Comparison of ENCODE assay signal across 28 cellular contexts in genomic region chr3:128603313-128603712, GRCh38.
"Had no signal": no experiment of that assay in that cellular context is flagged by ENCODE, and none has a peak within 500 bp of the region (broad histone marks: within the 10 kb centered on the region; RNA-seq: fewer than 3 reads in every experiment).

No MANE protein-coding gene starts in this region.

- H3K9me3 ChIP-seq: ascending aorta, breast epithelium, colonic mucosa had no signal

- ATAC-seq: activated naive CD4-positive, alpha-beta T cell treated with anti-CD3 and anti-CD28 coated beads, Interleukin-2, amount 50 U/mL, for 72 hours; activated T-cell treated with anti-CD3 and anti-CD28 coated beads, Interleukin-2, amount 50 U/mL, for 72 hours; esophagus mucosa had no signal

- DNase-seq: activated CD4-positive, alpha-beta memory T cell treated with anti-CD3 and anti-CD28 coated beads, Interleukin-2, amount 10 ng/mL, durations not matched to agents 7 days and 5 days; activated CD4-positive, alpha-beta T cell treated with anti-CD3 and anti-CD28 coated beads for 4 hours; activated CD4-positive, alpha-beta T cell treated with anti-CD3 and anti-CD28 coated beads, Interleukin-2, amount 10 ng/mL, durations not matched to agents 7 days and 5 days; activated CD4-positive, alpha-beta T cell treated with anti-CD3 and anti-CD28 coated beads, Interleukin-2, amount 50 U/mL, for 4 hours; activated CD4-positive, CD25-positive, alpha-beta regulatory T cell; activated CD4-positive, CD25-positive, alpha-beta regulatory T cell treated with anti-CD3 and anti-CD28 coated beads, Interleukin-2, amount 50 U/mL, for 72 hours; activated CD8-positive, alpha-beta memory T cell treated with anti-CD3 and anti-CD28 coated beads, Interleukin-2, amount 50 U/mL, for 48 hours; activated gamma-delta T cell; activated naive CD4-positive, alpha-beta T cell; activated naive CD4-positive, alpha-beta T cell treated with anti-CD3 and anti-CD28 coated beads, Interleukin-2, amount 10 ng/mL, durations not matched to agents 7 days and 5 days; activated naive CD8-positive, alpha-beta T cell treated with anti-CD3 and anti-CD28 coated beads, Interleukin-2, amount 10 ng/mL, durations not matched to agents 7 days and 5 days; activated T-cell treated with anti-CD3 and anti-CD28 coated beads for 4 hours; activated T-cell treated with anti-CD3 and anti-CD28 coated beads, Interleukin-2, amount 50 U/mL, for 24 hours; activated T-cell treated with anti-CD3 and anti-CD28 coated beads, Interleukin-2, amount 50 U/mL, for 72 hours; central memory CD4-positive, alpha-beta T cell; cerebellar nuclear complex; effector CD8-positive, alpha-beta T cell; endodermal cell; foreskin fibroblast; head of caudate nucleus; T-helper 2 cell had no signal

- H3K4me1 ChIP-seq: breast epithelium, colonic mucosa had no signal

- H3K4me3 ChIP-seq: ascending aorta, breast epithelium, cardiac muscle cell, colonic mucosa had no signal

- H3K36me3 ChIP-seq: ascending aorta, breast epithelium, cardiac muscle cell, colonic mucosa had no signal

- H3K27me3 ChIP-seq: ascending aorta, breast epithelium, colonic mucosa had no signal

- H3K27ac ChIP-seq: ascending aorta, breast epithelium, cardiac muscle cell, colonic mucosa had no signal

- FAIRE-seq: frontal cortex had no signal
